In the genomic region with DNA sequence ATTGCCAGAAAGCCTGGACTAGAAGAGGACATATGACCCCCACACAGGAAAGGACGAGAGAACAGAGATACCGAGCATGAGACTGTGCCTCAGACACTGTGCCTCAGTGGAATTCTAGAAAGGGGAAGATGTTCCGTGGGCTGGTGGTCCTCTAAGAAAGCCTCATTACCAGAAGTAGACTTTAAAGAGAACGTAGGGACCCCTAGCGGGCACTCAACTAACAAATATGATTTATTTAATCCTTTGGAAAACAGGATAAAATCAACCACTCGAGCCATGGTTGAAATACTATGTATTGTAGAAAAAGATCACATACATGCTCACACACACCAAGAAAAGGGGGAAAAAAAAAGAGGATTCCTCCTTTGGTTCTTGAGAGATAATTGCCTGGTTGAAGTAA, we compare ENCODE assay signal across 19 cellular contexts.
"Had no signal": no experiment of that assay in that cellular context is flagged by ENCODE, and none has a peak within 500 bp of the region (broad histone marks: within the 10 kb centered on the region; RNA-seq: fewer than 3 reads in every experiment).

No MANE protein-coding gene starts in this region.

- H3K27ac Mint-ChIP-seq: activated CD4-positive, alpha-beta memory T cell treated with anti-CD3 and anti-CD28 coated beads, Interleukin-2, amount 10 ng/mL, durations not matched to agents 7 days and 5 days; activated CD8-positive, alpha-beta memory T cell treated with anti-CD3 and anti-CD28 coated beads, Interleukin-2, amount 10 ng/mL, durations not matched to agents 7 days and 5 days; activated naive CD8-positive, alpha-beta T cell; dendritic cell treated with granulocyte-macrophage colony-stimulating factor and Interleukin-4, amounts not matched to agents 40 ng/mL and 50 ng/mL, for 4 days; natural killer cell; stimulated activated effector memory CD8-positive, alpha-beta T cell treated with anti-CD3 and anti-CD28 coated beads, Interleukin-12 subunit alpha, Interleukin-12 subunit beta, amount 100 ng/mL, for 72 hours had no signal

- H3K9me3 ChIP-seq: lower lobe of right lung, stomach had no signal

- H3K27me3 ChIP-seq: hepatocyte, stomach had no signal

- H3K4me2 ChIP-seq: hepatocyte, smooth muscle cell had no signal

- H3K4me3 ChIP-seq: hepatocyte, lower lobe of right lung, smooth muscle cell, stomach had no signal

- H3K9ac ChIP-seq: parathyroid adenoma had no signal

- H3K36me3 ChIP-seq: lower lobe of right lung, stomach had no signal

- H3K79me2 ChIP-seq: hepatocyte, parathyroid adenoma had no signal

- H3K27ac ChIP-seq: hepatocyte, lower lobe of right lung, parathyroid adenoma, stomach had no signal

- H3K36me3 Mint-ChIP-seq: activated CD8-positive, alpha-beta memory T cell treated with anti-CD3 and anti-CD28 coated beads, Interleukin-2, amount 10 ng/mL, durations not matched to agents 7 days and 5 days; activated naive CD8-positive, alpha-beta T cell; natural killer cell; stimulated activated effector memory CD8-positive, alpha-beta T cell treated with anti-CD3 and anti-CD28 coated beads, Interleukin-12 subunit alpha, Interleukin-12 subunit beta, amount 100 ng/mL, for 72 hours had no signal

- DNase-seq: activated CD4-positive, alpha-beta memory T cell treated with anti-CD3 and anti-CD28 coated beads, Interleukin-2, amount 10 ng/mL, durations not matched to agents 7 days and 5 days; activated CD4-positive, alpha-beta T cell treated with anti-CD3 and anti-CD28 coated beads for 48 hours; activated CD4-positive, CD25-positive, alpha-beta regulatory T cell; activated CD8-positive, alpha-beta memory T cell treated with anti-CD3 and anti-CD28 coated beads, Interleukin-2, amount 10 ng/mL, durations not matched to agents 7 days and 5 days; effector CD8-positive, alpha-beta T cell; islet precursor cell; lower lobe of right lung; natural killer cell; stimulated activated CD4-positive, alpha-beta T cell treated with anti-CD3 and anti-CD28 coated beads, Interleukin-4, amount 100 ng/mL, for 1 hour; stomach; trophoblast cell had no signal

- ATAC-seq: activated CD8-positive, alpha-beta memory T cell treated with anti-CD3 and anti-CD28 coated beads, Interleukin-2, amount 10 ng/mL, durations not matched to agents 7 days and 5 days; lower lobe of right lung; natural killer cell; sciatic nerve; stimulated activated effector memory CD8-positive, alpha-beta T cell treated with anti-CD3 and anti-CD28 coated beads, Interleukin-12 subunit alpha, Interleukin-12 subunit beta, amount 100 ng/mL, for 72 hours had no signal

- H3K4me1 Mint-ChIP-seq: activated CD4-positive, alpha-beta memory T cell treated with anti-CD3 and anti-CD28 coated beads, Interleukin-2, amount 10 ng/mL, durations not matched to agents 7 days and 5 days; activated CD8-positive, alpha-beta memory T cell treated with anti-CD3 and anti-CD28 coated beads, Interleukin-2, amount 10 ng/mL, durations not matched to agents 7 days and 5 days; natural killer cell; stimulated activated effector memory CD8-positive, alpha-beta T cell treated with anti-CD3 and anti-CD28 coated beads, Interleukin-12 subunit alpha, Interleukin-12 subunit beta, amount 100 ng/mL, for 72 hours had no signal

- FAIRE-seq: bronchial epithelial cell had no signal

- H2AFZ ChIP-seq: hepatocyte, parathyroid adenoma had no signal

- H3K4me3 Mint-ChIP-seq: activated CD4-positive, alpha-beta memory T cell treated with anti-CD3 and anti-CD28 coated beads, Interleukin-2, amount 10 ng/mL, durations not matched to agents 7 days and 5 days; activated CD8-positive, alpha-beta memory T cell treated with anti-CD3 and anti-CD28 coated beads, Interleukin-2, amount 10 ng/mL, durations not matched to agents 7 days and 5 days; activated naive CD8-positive, alpha-beta T cell; dendritic cell treated with granulocyte-macrophage colony-stimulating factor and Interleukin-4, amounts not matched to agents 40 ng/mL and 50 ng/mL, for 4 days; natural killer cell; stimulated activated effector memory CD8-positive, alpha-beta T cell treated with anti-CD3 and anti-CD28 coated beads, Interleukin-12 subunit alpha, Interleukin-12 subunit beta, amount 100 ng/mL, for 72 hours had no signal

- H3K4me1 ChIP-seq: lower lobe of right lung, parathyroid adenoma, stomach had no signal

- H3K9me3 Mint-ChIP-seq: activated CD4-positive, alpha-beta memory T cell treated with anti-CD3 and anti-CD28 coated beads, Interleukin-2, amount 10 ng/mL, durations not matched to agents 7 days and 5 days; dendritic cell treated with granulocyte-macrophage colony-stimulating factor and Interleukin-4, amounts not matched to agents 40 ng/mL and 50 ng/mL, for 4 days; natural killer cell; stimulated activated effector memory CD8-positive, alpha-beta T cell treated with anti-CD3 and anti-CD28 coated beads, Interleukin-12 subunit alpha, Interleukin-12 subunit beta, amount 100 ng/mL, for 72 hours had no signal

- H3K27me3 Mint-ChIP-seq: activated CD4-positive, alpha-beta memory T cell treated with anti-CD3 and anti-CD28 coated beads, Interleukin-2, amount 10 ng/mL, durations not matched to agents 7 days and 5 days; activated CD8-positive, alpha-beta memory T cell treated with anti-CD3 and anti-CD28 coated beads, Interleukin-2, amount 10 ng/mL, durations not matched to agents 7 days and 5 days; activated naive CD8-positive, alpha-beta T cell; dendritic cell treated with granulocyte-macrophage colony-stimulating factor and Interleukin-4, amounts not matched to agents 40 ng/mL and 50 ng/mL, for 4 days had no signal
